Comparison of ENCODE assay signal across 33 cellular contexts in genomic region chr5:154522284-154522683, GRCh38. TPM values are rescaled to one million over a fixed set of nuclear protein-coding genes. Genes with fewer than 3 reads are reported as not detected.
"Had no signal": no experiment of that assay in that cellular context is flagged by ENCODE, and none has a peak within 500 bp of the region (broad histone marks: within the 10 kb centered on the region; RNA-seq: fewer than 3 reads in every experiment).

No MANE protein-coding gene starts in this region.

- H3K4me3 Mint-ChIP-seq: natural killer cell; stimulated activated naive CD8-positive, alpha-beta T cell treated with anti-CD3 and anti-CD28 coated beads, Interleukin-15, amount 100 ng/mL, for 72 hours had no signal

- H3K4me1 Mint-ChIP-seq: natural killer cell had no signal

- H3K36me3 Mint-ChIP-seq: natural killer cell, type B pancreatic cell had no signal

- H3K9me3 Mint-ChIP-seq: natural killer cell; stimulated activated naive CD8-positive, alpha-beta T cell treated with anti-CD3 and anti-CD28 coated beads, Interleukin-15, amount 100 ng/mL, for 72 hours; type B pancreatic cell had no signal

- ATAC-seq: gastroesophageal sphincter; heart left ventricle; left cardiac atrium; left lung; natural killer cell; sciatic nerve; stimulated activated naive CD8-positive, alpha-beta T cell treated with anti-CD3 and anti-CD28 coated beads, Interleukin-15, amount 100 ng/mL, for 72 hours had no signal

- H3K79me2 ChIP-seq: parathyroid adenoma had no signal

- H3K4me3 ChIP-seq: dorsolateral prefrontal cortex, esophagus muscularis mucosa, gastroesophageal sphincter, heart left ventricle, left lung, smooth muscle cell, suprapubic skin, uterus had no signal

- H3K36me3 ChIP-seq: esophagus muscularis mucosa, gastroesophageal sphincter, heart left ventricle, left lung, suprapubic skin, uterus had no signal

- H3K9ac ChIP-seq: parathyroid adenoma had no signal

- H3K27ac ChIP-seq: dorsolateral prefrontal cortex, epithelial cell of prostate, esophagus muscularis mucosa, foreskin keratinocyte, gastroesophageal sphincter, left lung, suprapubic skin, uterus had no signal

- DNase-seq: dorsolateral prefrontal cortex; effector CD4-positive, alpha-beta T cell; heart left ventricle; hippocampal formation; left cardiac atrium; left lung; mammary epithelial cell; natural killer cell; stimulated activated CD4-positive, alpha-beta T cell treated with anti-CD3 and anti-CD28 coated beads, Interleukin-12 subunit alpha, Interleukin-12 subunit beta, amount 100 ng/mL, for 4 hours; stimulated activated CD4-positive, alpha-beta T cell treated with anti-CD3 and anti-CD28 coated beads, Interleukin-1b, Interleukin-23, amount 100 ng/mL, for 48 hours; stimulated activated CD4-positive, alpha-beta T cell treated with anti-CD3 and anti-CD28 coated beads, Interleukin-4, amount 100 ng/mL, for 1 hour; stimulated activated CD8-positive, alpha-beta memory T cell treated with anti-CD3 and anti-CD28 coated beads, Interleukin-4, amount 100 ng/mL, for 48 hours; stimulated activated naive CD4-positive, alpha-beta T cell; stimulated activated naive CD8-positive, alpha-beta T cell treated with anti-CD3 and anti-CD28 coated beads, Interleukin-15, amount 100 ng/mL, for 72 hours; uterus had no signal

- H3K9me3 ChIP-seq: esophagus muscularis mucosa, gastroesophageal sphincter, heart left ventricle, left lung, suprapubic skin, uterus had no signal

- H3K27ac Mint-ChIP-seq: natural killer cell; progenitor cell of endocrine pancreas; stimulated activated naive CD8-positive, alpha-beta T cell treated with anti-CD3 and anti-CD28 coated beads, Interleukin-15, amount 100 ng/mL, for 72 hours; type B pancreatic cell had no signal

- H3K4me1 ChIP-seq: foreskin keratinocyte, left lung, uterus had no signal

RNA-seq across cellular contexts. Expression of gene HAND1, which starts 44.3 kb away (rescaled TPM):
- total RNA-seq: cerebellum, esophagus muscularis mucosa, fibroblast of lung, foreskin keratinocyte, gastroesophageal sphincter, kidney epithelial cell, left lung, lower leg skin, mammary epithelial cell, mesenteric fat pad, mononuclear cell, natural killer cell, osteoblast, sciatic nerve, suprapubic skin had no signal
- polyA plus RNA-seq: fibroblast of lung, mammary epithelial cell, neural cell had no signal
